ENCODE assay signal across 8 cellular contexts in genomic region chr9:129337287-129338140, GRCh38.
DNase-seq lines count a peak whose midpoint lies in the region; TF ChIP-seq lines count a peak whose summit lies in the region.

No MANE protein-coding gene starts in this region.

- H3K4me1 ChIP-seq in ES-I3 (ENCODE audit: insufficient read depth, low read length) (peaks cover 41% of the 10 kb centered on the region), iPS-20b (ENCODE audit: insufficient read depth, low read length) (peaks cover 28% of the 10 kb centered on the region), spleen (peaks cover 19 to 74% (median 46%) of the 10 kb centered on the region in 6 donors), BE2C (peaks cover 15% of the 10 kb centered on the region)

- H3K9me3 ChIP-seq in ES-I3 (ENCODE audit: control insufficient read depth, insufficient read depth, low read length): no peaks in the 10 kb centered on the region
- no peaks in the 10 kb centered on the region for H3K9me3 ChIP-seq in iPS-20b (ENCODE audit: insufficient read depth, low read depth, low read length)
- H3K9me3 ChIP-seq in spleen: no peaks in the 10 kb centered on the region
- no peaks in the 10 kb centered on the region for H3K9me3 ChIP-seq in BE2C

- H3K36me3 ChIP-seq in ES-I3 (ENCODE audit: insufficient read depth, low read length): no peaks in the 10 kb centered on the region
- no peaks in the 10 kb centered on the region for H3K36me3 ChIP-seq in iPS-20b (ENCODE audit: insufficient read depth, low read depth, low read length)
- H3K36me3 ChIP-seq in spleen: no peaks in the 10 kb centered on the region
- H3K36me3 ChIP-seq in BE2C: no peaks in the 10 kb centered on the region; the same call in 1 of the 2 replicates

- DNase-seq in astrocyte of the spinal cord (ENCODE audit: low read depth, low spot score): no peak
- DNase-seq in spleen: no peak
- DNase-seq in AML-193 (lab: John Stamatoyannopoulos, UW): no peak
- no peak for DNase-seq in BE2C
- no peak for DNase-seq in NCI-H1436 treated with DMSO at 0.1 percent for 48 hours (lab: John Stamatoyannopoulos, UW)
- DNase-seq in NCI-H510A (lab: John Stamatoyannopoulos, UW): no peak

- H3K4me3 ChIP-seq in astrocyte of the spinal cord (ENCODE audit: low read depth, low read length): peak overlapping the region; percentile 20
- peak overlapping the region; percentile 58; the same call in 1 of the 2 replicates for H3K4me3 ChIP-seq in iPS-20b (ENCODE audit: low read length)
- H3K4me3 ChIP-seq in spleen: peak overlapping the region in 7 of 8 donors; percentile 14 to 65 (median 29)
- H3K4me3 ChIP-seq in BE2C (ENCODE audit: low read depth, low read length): no peak overlapping the region

- TF ChIP-seq CTCF in astrocyte of the spinal cord (IDR thresholded peaks at IDR 0.05; ENCODE audit: low read depth, low read length): no peak
- TF ChIP-seq CTCF in spleen (IDR thresholded peaks at IDR 0.05 in 8 of 11, conservative IDR thresholded peaks at IDR 0.05 in 3 of 11): no peak
- no peak for TF ChIP-seq CTCF in BE2C (IDR thresholded peaks at IDR 0.05; ENCODE audit: low read depth, low read length)

- H3K27ac ChIP-seq in iPS-20b (ENCODE audit: low read length) (no peak overlapping the region), spleen (peak overlapping the region in 7 of 8 donors; percentile 75 to 90 (median 82))

- no peak for TF ChIP-seq POLR2A in spleen (IDR thresholded peaks at IDR 0.05)

- intact Hi-C loops in spleen (cut with DNase I; ENCODE audit: low total_unique reads): no loop called here

- H3K9ac ChIP-seq in ES-I3 (ENCODE audit: low read depth, low read length) (peak overlapping the region; percentile 52; the same call in 1 of the 2 replicates), iPS-20b (ENCODE audit: low read depth, low read length) (peak overlapping the region; percentile 71; the same call in 1 of the 2 replicates)

- WGBS in spleen, 5 donors: 59 to 65% (median 65%) methylated on average over 31 to 32 of the region's 32 CpGs

- H3K27me3 ChIP-seq in iPS-20b (ENCODE audit: insufficient read depth, low read length) (no peaks in the 10 kb centered on the region), spleen (replicated peaks in 1 of 7) (peaks cover 0 to 44% (median 9%) of the 10 kb centered on the region in 7 donors), BE2C (no peaks in the 10 kb centered on the region)

- in situ Hi-C loops in astrocyte of the spinal cord (cut with HindIII; ENCODE audit: low sequenced_read_pairs): loop anchor here (10.0 kb wide), 1 partner anchor 63 kb away; no protein-coding TSS in a partner anchor
